8 cellular contexts compared by ENCODE assay signal in the genomic region with DNA sequence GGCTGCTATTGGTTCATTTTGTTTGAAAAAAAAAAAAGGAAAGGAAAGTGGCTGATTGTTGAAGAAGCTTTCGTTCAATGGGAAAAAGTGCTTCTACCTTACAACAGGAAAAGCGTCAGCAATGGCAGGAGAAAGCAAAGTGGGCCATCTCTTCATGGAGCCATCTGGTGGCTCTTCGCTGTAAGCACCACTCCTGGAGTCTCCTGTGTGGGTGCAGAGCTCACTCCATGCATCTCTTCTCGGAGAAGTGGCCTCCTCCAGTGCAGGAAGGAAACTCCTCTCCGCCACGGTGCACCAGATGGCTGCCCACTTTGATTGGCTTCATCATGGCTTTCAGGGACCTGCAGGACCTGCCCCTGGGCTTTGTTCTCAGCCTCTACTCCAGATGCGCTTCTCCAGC.
DNase-seq lines count a peak whose midpoint lies in the region; ATAC-seq and TF ChIP-seq lines count a peak whose summit lies in the region.

No MANE protein-coding gene starts in this region.

- no peak overlapping the region for H3K4ac ChIP-seq in neuronal stem cell (ENCODE audit: low read length)

- no peak overlapping the region for H2AK5ac ChIP-seq in neuronal stem cell (ENCODE audit: low read depth, low read length)

- intact Hi-C loops in activated T-helper 1 cell treated with anti-CD3 and anti-CD28 coated beads, Interleukin-12 subunit alpha, Interleukin-12 subunit beta, Interleukin-2, Interleukin-4 antibody, amounts not matched to agents 30 ng/mL and 10 ng/mL and 1 ng/mL, durations not matched to agents 14 hours and 24 hours and 36 hours (cut with micrococcal nuclease): no loop called here

- no peak overlapping the region for H3K18ac ChIP-seq in neuronal stem cell (ENCODE audit: low read length)

- H2BK12ac ChIP-seq in neuronal stem cell (ENCODE audit: low read length): no peak overlapping the region

- H2BK15ac ChIP-seq in neuronal stem cell (ENCODE audit: low read length): no peak overlapping the region

- H3K4me1 Mint-ChIP-seq in activated T-helper 1 cell treated with anti-CD3 and anti-CD28 coated beads, Interleukin-12 subunit alpha, Interleukin-12 subunit beta, Interleukin-2, Interleukin-4 antibody, amounts not matched to agents 30 ng/mL and 10 ng/mL and 1 ng/mL, durations not matched to agents 14 hours and 24 hours and 36 hours (ENCODE audit: low read depth): peaks cover 28% of the 10 kb centered on the region

- H3K79me1 ChIP-seq in neuronal stem cell (ENCODE audit: low read depth, low read length): no peaks in the 10 kb centered on the region

- no peak overlapping the region for H4K91ac ChIP-seq in neuronal stem cell (ENCODE audit: low read depth, low read length, poor library complexity)

- H3K9me3 ChIP-seq in liver (ENCODE audit: control insufficient read depth in 4 of 4, low read length in 3 of 4): no peaks in the 10 kb centered on the region
- H3K9me3 ChIP-seq in neuronal stem cell (replicated peaks in 1 of 2; ENCODE audit: control insufficient read depth in 2 of 2, insufficient read depth in 1 of 2, low read depth in 1 of 2, low read length in 2 of 2): no peaks in the 10 kb centered on the region

- H4K8ac ChIP-seq in neuronal stem cell (ENCODE audit: low read depth, low read length): no peak overlapping the region

- peak; percentile 91 to 99 for TF ChIP-seq RAD21 in liver (IDR thresholded peaks at IDR 0.05)

- H3K9ac ChIP-seq in liver (ENCODE audit: low read depth in 1 of 2, low read length in 2 of 2) (no peak overlapping the region), neuronal stem cell (ENCODE audit: low read depth, low read length, poor library complexity) (no peak overlapping the region)

- H3K27me3 ChIP-seq in liver (ENCODE audit: control insufficient read depth in 4 of 4, insufficient read depth in 4 of 4, low read length in 3 of 4) (no peaks in the 10 kb centered on the region), neuronal stem cell (ENCODE audit: control insufficient read depth in 3 of 3, insufficient read depth in 3 of 3, low read depth in 1 of 3, low read length in 3 of 3) (no peaks in the 10 kb centered on the region)

- ATAC-seq in GM18861 (IDR thresholded peaks at IDR 0.05; ENCODE audit: unreplicated experiment) (peak; percentile 25), HG03342 (IDR thresholded peaks at IDR 0.05; ENCODE audit: unreplicated experiment) (no peak)

- H3K14ac ChIP-seq in neuronal stem cell (ENCODE audit: low read length): no peak overlapping the region

- no peak overlapping the region for H2AFZ ChIP-seq in neuronal stem cell (ENCODE audit: low read length)

- H3K4me2 ChIP-seq in neuronal stem cell (ENCODE audit: insufficient read depth, low read length, poor library complexity, severe bottlenecking): no peak overlapping the region

- no peaks in the 10 kb centered on the region for H3K27me3 Mint-ChIP-seq in activated T-helper 1 cell treated with anti-CD3 and anti-CD28 coated beads, Interleukin-12 subunit alpha, Interleukin-12 subunit beta, Interleukin-2, Interleukin-4 antibody, amounts not matched to agents 30 ng/mL and 10 ng/mL and 1 ng/mL, durations not matched to agents 14 hours and 24 hours and 36 hours (ENCODE audit: insufficient read depth)

- in situ Hi-C loops in T47D (cut with HindIII; ENCODE audit: low pct_unique_long_range_greater_than_20kb, low sequenced_read_pairs): loop anchor here (25.0 kb wide), 1 partner anchor 252 kb away; the partner anchor contains the start of genes KLLN and PTEN

- peaks cover 4% of the 10 kb centered on the region for H3K36me3 Mint-ChIP-seq in activated T-helper 1 cell treated with anti-CD3 and anti-CD28 coated beads, Interleukin-12 subunit alpha, Interleukin-12 subunit beta, Interleukin-2, Interleukin-4 antibody, amounts not matched to agents 30 ng/mL and 10 ng/mL and 1 ng/mL, durations not matched to agents 14 hours and 24 hours and 36 hours (ENCODE audit: low read depth)

- H2BK5ac ChIP-seq in neuronal stem cell (ENCODE audit: low read length): no peak overlapping the region

- H3K9me3 Mint-ChIP-seq in activated T-helper 1 cell treated with anti-CD3 and anti-CD28 coated beads, Interleukin-12 subunit alpha, Interleukin-12 subunit beta, Interleukin-2, Interleukin-4 antibody, amounts not matched to agents 30 ng/mL and 10 ng/mL and 1 ng/mL, durations not matched to agents 14 hours and 24 hours and 36 hours: no peaks in the 10 kb centered on the region

- H3K4me1 ChIP-seq in liver (ENCODE audit: control insufficient read depth in 4 of 4, insufficient read depth in 4 of 4, low read length in 3 of 4) (peaks cover 0 to 12% (median 2%) of the 10 kb centered on the region in 4 donors), neuronal stem cell (ENCODE audit: control insufficient read depth in 2 of 2, insufficient read depth in 1 of 2, low read depth in 1 of 2, low read length in 2 of 2) (no peaks in the 10 kb centered on the region)

- H3K27ac ChIP-seq in liver (ENCODE audit: low read depth in 1 of 2, low read length in 2 of 2) (no peak overlapping the region), neuronal stem cell (replicated peaks; ENCODE audit: low read length) (no peak overlapping the region)

- H3K23ac ChIP-seq in neuronal stem cell (ENCODE audit: low read depth, low read length, poor library complexity): no peak overlapping the region

- peak; percentile 64 for DNase-seq in CD1c-positive myeloid dendritic cell (ENCODE audit: extremely low spot score)
- peak; percentile 2 to 28 for DNase-seq in NCI-H1930 (lab: John Stamatoyannopoulos, UW)
- peak; percentile 70 to 83 for DNase-seq in T47D (ENCODE audit: low read depth in 1 of 2, low spot score in 1 of 2)
- DNase-seq in neuronal stem cell (ENCODE audit: low spot score): no peak
- no peak for DNase-seq in activated T-helper 1 cell treated with anti-CD3 and anti-CD28 coated beads, Interleukin-12 subunit alpha, Interleukin-12 subunit beta, Interleukin-2, Interleukin-4 antibody, amounts not matched to agents 30 ng/mL and 10 ng/mL and 1 ng/mL, durations not matched to agents 14 hours and 24 hours and 36 hours (ENCODE audit: low spot score)

- no peak overlapping the region for H3K27ac Mint-ChIP-seq in activated T-helper 1 cell treated with anti-CD3 and anti-CD28 coated beads, Interleukin-12 subunit alpha, Interleukin-12 subunit beta, Interleukin-2, Interleukin-4 antibody, amounts not matched to agents 30 ng/mL and 10 ng/mL and 1 ng/mL, durations not matched to agents 14 hours and 24 hours and 36 hours

- no peak overlapping the region for H3K4me3 ChIP-seq in liver (ENCODE audit: low read depth in 1 of 3, low read length in 3 of 3)
- no peak overlapping the region for H3K4me3 ChIP-seq in neuronal stem cell (ENCODE audit: low read length in 2 of 2)

- peak; percentile 78 for TF ChIP-seq CTCF in liver (IDR thresholded peaks at IDR 0.05; ENCODE audit: low read depth, low read length, missing input control)

- H2BK120ac ChIP-seq in neuronal stem cell (ENCODE audit: low read depth, low read length): no peak overlapping the region

- 66% methylated on average over 7 of the region's 7 CpGs for WGBS in liver
- no CpG with 5 or more reads among the region's 7 CpGs for WGBS in neuronal stem cell (ENCODE audit: extremely low coverage in 2 of 2, insufficient read length in 2 of 2, insufficient replicate concordance in 1 of 2), 2 donors

- no peak overlapping the region for H3K4me3 Mint-ChIP-seq in activated T-helper 1 cell treated with anti-CD3 and anti-CD28 coated beads, Interleukin-12 subunit alpha, Interleukin-12 subunit beta, Interleukin-2, Interleukin-4 antibody, amounts not matched to agents 30 ng/mL and 10 ng/mL and 1 ng/mL, durations not matched to agents 14 hours and 24 hours and 36 hours

- H3K36me3 ChIP-seq in liver (ENCODE audit: control insufficient read depth in 4 of 4, insufficient read depth in 3 of 4, low read depth in 1 of 4, low read length in 3 of 4): no peaks in the 10 kb centered on the region
- no peaks in the 10 kb centered on the region for H3K36me3 ChIP-seq in neuronal stem cell (replicated peaks in 1 of 2; ENCODE audit: control insufficient read depth in 2 of 2, insufficient read depth in 2 of 2, low read length in 2 of 2)

TF ChIP-seq in liver, 16 proteins besides CTCF, POLR2A, EP300 and RAD21:
- TF ChIP-seq YY1 (IDR thresholded peaks at IDR 0.05) (peak; percentile 24), RXRA (IDR thresholded peaks at IDR 0.05) (peak in 1 of 2 donors; percentile 14), JUND (IDR thresholded peaks at IDR 0.05) (no peak)
TF ChIP-seq in liver: peak in this region for 2.

Comparison
In these comparisons a context has a peak if more than half of its experiments do, and no peak if none do; other contexts are left out.
1. DNase-seq: peak in CD1c-positive myeloid dendritic cell (single experiment), NCI-H1930 (2 of 2) and T47D (2 of 2); none in neuronal stem cell (single experiment) and activated T-helper 1 cell treated with anti-CD3 and anti-CD28 coated beads, Interleukin-12 subunit alpha, Interleukin-12 subunit beta, Interleukin-2, Interleukin-4 antibody, amounts not matched to agents 30 ng/mL and 10 ng/mL and 1 ng/mL, durations not matched to agents 14 hours and 24 hours and 36 hours (single experiment).